In the genomic region with DNA sequence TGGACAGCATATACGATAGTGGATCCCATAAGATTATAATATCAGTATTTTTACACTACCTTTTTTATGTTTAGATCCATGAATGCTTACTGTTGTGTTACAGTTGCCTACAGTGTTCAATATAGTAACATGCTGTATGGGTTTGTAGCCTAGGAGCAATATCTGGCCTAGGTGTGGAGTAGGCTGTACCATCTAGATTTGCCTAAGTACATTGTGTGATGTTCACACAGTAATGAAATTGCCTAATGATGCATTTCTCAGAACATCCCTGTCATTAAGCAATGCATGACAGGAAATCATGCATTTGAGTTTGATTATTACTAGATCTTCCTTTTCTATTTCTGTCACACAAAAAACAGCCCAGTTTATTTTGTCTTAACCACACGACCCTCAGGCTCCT, we compare ENCODE assay signal across 1 cellular context.
TF ChIP-seq lines count a peak whose summit lies in the region.

No MANE protein-coding gene starts in this region.

TF ChIP-seq in HEK293, 187 proteins besides CTCF, POLR2A, EP300 and RAD21 (continued from another document):
- TF ChIP-seq, protein P1, sequence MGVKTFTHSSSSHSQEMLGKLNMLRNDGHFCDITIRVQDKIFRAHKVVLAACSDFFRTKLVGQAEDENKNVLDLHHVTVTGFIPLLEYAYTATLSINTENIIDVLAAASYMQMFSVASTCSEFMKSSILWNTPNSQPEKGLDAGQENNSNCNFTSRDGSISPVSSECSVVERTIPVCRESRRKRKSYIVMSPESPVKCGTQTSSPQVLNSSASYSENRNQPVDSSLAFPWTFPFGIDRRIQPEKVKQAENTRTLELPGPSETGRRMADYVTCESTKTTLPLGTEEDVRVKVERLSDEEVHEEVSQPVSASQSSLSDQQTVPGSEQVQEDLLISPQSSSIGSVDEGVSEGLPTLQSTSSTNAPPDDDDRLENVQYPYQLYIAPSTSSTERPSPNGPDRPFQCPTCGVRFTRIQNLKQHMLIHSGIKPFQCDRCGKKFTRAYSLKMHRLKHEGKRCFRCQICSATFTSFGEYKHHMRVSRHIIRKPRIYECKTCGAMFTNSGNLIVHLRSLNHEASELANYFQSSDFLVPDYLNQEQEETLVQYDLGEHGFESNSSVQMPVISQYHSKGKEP (tag by site-specific recombination; IDR thresholded peaks at IDR 0.05) = no peak
